20 cellular contexts compared by ENCODE assay signal in the genomic region with DNA sequence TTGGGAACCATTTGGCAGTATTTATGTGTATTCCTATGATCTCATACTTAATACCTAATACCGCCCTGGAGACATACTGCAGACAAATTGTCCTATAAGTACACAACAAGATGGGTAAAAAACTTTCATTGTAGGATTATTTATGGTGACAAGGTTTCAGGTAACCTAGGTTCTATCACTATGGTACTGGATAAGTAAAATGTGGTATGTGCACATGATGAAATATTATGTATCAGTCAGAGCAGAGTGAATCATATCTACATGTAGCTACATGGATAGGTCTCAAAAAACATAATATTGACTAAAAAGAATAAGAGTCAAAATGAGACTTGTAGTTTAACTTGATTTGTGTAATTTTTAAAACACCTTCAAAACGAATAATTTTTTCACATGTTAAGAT.
"Had no signal": no experiment of that assay in that cellular context is flagged by ENCODE, and none has a peak within 500 bp of the region (broad histone marks: within the 10 kb centered on the region; RNA-seq: fewer than 3 reads in every experiment).

No MANE protein-coding gene starts in this region.

- H3K36me3 Mint-ChIP-seq: activated CD8-positive, alpha-beta memory T cell treated with anti-CD3 and anti-CD28 coated beads, Interleukin-2, amount 10 ng/mL, durations not matched to agents 7 days and 5 days; memory B cell had no signal

- H3K9me3 Mint-ChIP-seq: dendritic cell treated with granulocyte-macrophage colony-stimulating factor and Interleukin-4, amounts not matched to agents 40 ng/mL and 50 ng/mL, for 4 days had no signal

- H3K4me3 Mint-ChIP-seq: activated CD4-positive, alpha-beta T cell treated with anti-CD3 and anti-CD28 coated beads, Interleukin-2, amount 10 ng/mL, durations not matched to agents 7 days and 5 days; activated CD8-positive, alpha-beta memory T cell treated with anti-CD3 and anti-CD28 coated beads, Interleukin-2, amount 10 ng/mL, durations not matched to agents 7 days and 5 days; activated CD8-positive, alpha-beta T cell treated with anti-CD3 and anti-CD28 coated beads for 36 hours; activated naive CD4-positive, alpha-beta T cell treated with anti-CD3 and anti-CD28 coated beads for 36 hours; dendritic cell treated with granulocyte-macrophage colony-stimulating factor and Interleukin-4, amounts not matched to agents 40 ng/mL and 50 ng/mL, for 4 days; memory B cell; nephron; stimulated activated naive CD8-positive, alpha-beta T cell treated with anti-CD3 and anti-CD28 coated beads, Interleukin-15, amount 100 ng/mL, for 72 hours had no signal

- H3K4me1 ChIP-seq: body of pancreas, esophagus muscularis mucosa, gastrocnemius medialis, tibial artery had no signal

- H3K4me3 ChIP-seq: body of pancreas, esophagus muscularis mucosa, gastrocnemius medialis, pancreas, tibial artery had no signal

- H3K27me3 Mint-ChIP-seq: activated CD8-positive, alpha-beta T cell treated with anti-CD3 and anti-CD28 coated beads for 36 hours; memory B cell had no signal

- H3K9me3 ChIP-seq: body of pancreas, esophagus muscularis mucosa, gastrocnemius medialis, neutrophil, pancreas, tibial artery had no signal

- H3K27ac Mint-ChIP-seq: activated CD4-positive, alpha-beta T cell treated with anti-CD3 and anti-CD28 coated beads, Interleukin-2, amount 10 ng/mL, durations not matched to agents 7 days and 5 days; activated CD8-positive, alpha-beta memory T cell treated with anti-CD3 and anti-CD28 coated beads, Interleukin-2, amount 10 ng/mL, durations not matched to agents 7 days and 5 days; activated CD8-positive, alpha-beta T cell treated with anti-CD3 and anti-CD28 coated beads for 36 hours; activated naive CD4-positive, alpha-beta T cell treated with anti-CD3 and anti-CD28 coated beads for 36 hours; dendritic cell treated with granulocyte-macrophage colony-stimulating factor and Interleukin-4, amounts not matched to agents 40 ng/mL and 50 ng/mL, for 4 days; nephron; stimulated activated naive CD8-positive, alpha-beta T cell treated with anti-CD3 and anti-CD28 coated beads, Interleukin-15, amount 100 ng/mL, for 72 hours had no signal

- H3K4me1 Mint-ChIP-seq: nephron had no signal

- ATAC-seq: activated CD8-positive, alpha-beta memory T cell treated with anti-CD3 and anti-CD28 coated beads, Interleukin-2, amount 10 ng/mL, durations not matched to agents 7 days and 5 days; activated CD8-positive, alpha-beta T cell treated with anti-CD3 and anti-CD28 coated beads for 36 hours; body of pancreas; gastrocnemius medialis; pancreas; right cardiac atrium; stimulated activated naive CD8-positive, alpha-beta T cell treated with anti-CD3 and anti-CD28 coated beads, Interleukin-15, amount 100 ng/mL, for 72 hours had no signal

- H3K36me3 ChIP-seq: esophagus muscularis mucosa, gastrocnemius medialis, neutrophil, pancreas, tibial artery had no signal

- H3K27me3 ChIP-seq: body of pancreas, esophagus muscularis mucosa, gastrocnemius medialis, neutrophil, pancreas, tibial artery had no signal

- DNase-seq: activated CD4-positive, alpha-beta T cell treated with anti-CD3 and anti-CD28 coated beads, Interleukin-2, amount 10 ng/mL, durations not matched to agents 7 days and 5 days; activated CD8-positive, alpha-beta memory T cell treated with anti-CD3 and anti-CD28 coated beads, Interleukin-2, amount 10 ng/mL, durations not matched to agents 7 days and 5 days; activated CD8-positive, alpha-beta T cell treated with anti-CD3 and anti-CD28 coated beads for 36 hours; activated naive CD4-positive, alpha-beta T cell treated with anti-CD3 and anti-CD28 coated beads for 36 hours; activated T-cell treated with anti-CD3 and anti-CD28 coated beads for 4 hours; anterior cingulate cortex; body of pancreas; effector CD4-positive, alpha-beta T cell; gastrocnemius medialis; hippocampal formation; pancreas; right cardiac atrium; stimulated activated CD4-positive, alpha-beta T cell treated with anti-CD3 and anti-CD28 coated beads, Interleukin-1b, Interleukin-23, amount 100 ng/mL, for 48 hours; stimulated activated naive CD8-positive, alpha-beta T cell treated with anti-CD3 and anti-CD28 coated beads, Interleukin-15, amount 100 ng/mL, for 72 hours; tibial artery had no signal

- H3K27ac ChIP-seq: body of pancreas, esophagus muscularis mucosa, gastrocnemius medialis, neutrophil, pancreas, tibial artery had no signal
